Comparison of ENCODE assay signal across 7 cellular contexts in the genomic region with DNA sequence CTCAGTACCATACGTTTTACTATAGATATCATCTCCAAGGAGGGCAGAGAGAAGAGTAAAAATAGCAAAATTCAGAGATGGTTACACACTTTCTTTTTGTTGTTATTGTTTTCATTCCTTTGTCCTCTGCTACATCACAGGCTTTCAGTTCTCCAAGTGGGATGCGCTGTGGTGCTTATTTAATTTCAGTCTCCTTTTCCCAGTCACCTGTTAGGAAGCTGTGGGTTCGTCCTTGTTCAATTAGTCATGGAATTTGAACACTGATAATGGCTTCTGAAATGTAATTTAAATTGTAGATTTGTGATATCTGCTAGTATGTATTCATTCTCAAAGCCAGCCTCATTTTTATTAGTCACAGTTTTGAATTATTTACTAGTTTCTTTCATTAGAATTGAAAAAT.
"Had no signal": no experiment of that assay in that cellular context is flagged by ENCODE, and none has a peak within 500 bp of the region (broad histone marks: within the 10 kb centered on the region; RNA-seq: fewer than 3 reads in every experiment).

No MANE protein-coding gene starts in this region.

- H3K9me3 Mint-ChIP-seq: HFFc6 had no signal

- H3K4me2 ChIP-seq: GM23338 had no signal

- H3K9me3 ChIP-seq: HAP-1 had no signal

- H3K4me3 Mint-ChIP-seq: GM23338, HFFc6, IgD-negative memory B cell had no signal

- H3K4me1 Mint-ChIP-seq: IgD-negative memory B cell had no signal

- DNase-seq: H7, HFFc6, KBM-7 had no signal

- H3K36me3 Mint-ChIP-seq: IgD-negative memory B cell had no signal

- H3K27ac Mint-ChIP-seq: GM23338, HFFc6, IgD-negative memory B cell had no signal

- H3K4me3 ChIP-seq: GM23338, HAP-1 had no signal

- H3K27ac ChIP-seq: HL-60 had no signal

- H3K36me3 ChIP-seq: HAP-1 had no signal
